In genomic region chr2:26840937-26841610, GRCh38 we compare ENCODE assay signal across 13 cellular contexts. TPM values are rescaled to one million over a fixed set of nuclear protein-coding genes. Genes with fewer than 3 reads are reported as not detected.
A peak's percentile ranks its signal among the peaks of the same experiment; 100 is the strongest.
DNase-seq lines count a peak whose midpoint lies in the region; ATAC-seq, FAIRE-seq and TF ChIP-seq lines count a peak whose summit lies in the region.
"Had no signal": no experiment of that assay in that cellular context is flagged by ENCODE, and none has a peak within 500 bp of the region (broad histone marks: within the 10 kb centered on the region; RNA-seq: fewer than 3 reads in every experiment).

No MANE protein-coding gene starts in this region.

- no peak overlapping the region for H3K4me3 Mint-ChIP-seq in stimulated activated naive CD8-positive, alpha-beta T cell treated with anti-CD3 and anti-CD28 coated beads, Interleukin-15, amount 100 ng/mL, for 72 hours
- H3K4me3 Mint-ChIP-seq: activated T-helper 1 cell treated with anti-CD3 and anti-CD28 coated beads, Interleukin-12 subunit alpha, Interleukin-12 subunit beta, Interleukin-2, Interleukin-4 antibody, amounts not matched to agents 30 ng/mL and 10 ng/mL and 1 ng/mL, durations not matched to agents 14 hours and 24 hours and 36 hours had no signal

- H3K27me3 Mint-ChIP-seq in stimulated activated naive CD8-positive, alpha-beta T cell treated with anti-CD3 and anti-CD28 coated beads, Interleukin-15, amount 100 ng/mL, for 72 hours: peaks cover 46% of the 10 kb centered on the region

- peak; percentile 23 for TF ChIP-seq CTCF in cardiac fibroblast (IDR thresholded peaks at IDR 0.05; ENCODE audit: low read depth, low read length)

- no peaks in the 10 kb centered on the region for H3K4me1 Mint-ChIP-seq in stimulated activated naive CD8-positive, alpha-beta T cell treated with anti-CD3 and anti-CD28 coated beads, Interleukin-15, amount 100 ng/mL, for 72 hours

- TF ChIP-seq POLR2A in GM12892 (IDR thresholded peaks at IDR 0.05; ENCODE audit: low read depth, low read length): no peak

- FAIRE-seq in GM12892 (lab: Jason Lieb, UNC): no peak

- no peak overlapping the region for H3K4me3 ChIP-seq in cardiac fibroblast (replicated peaks in 1 of 2; ENCODE audit: low read depth in 2 of 2, low read length in 2 of 2)
- H3K4me3 ChIP-seq: sigmoid colon had no signal

- no peaks in the 10 kb centered on the region for H3K9me3 Mint-ChIP-seq in stimulated activated naive CD8-positive, alpha-beta T cell treated with anti-CD3 and anti-CD28 coated beads, Interleukin-15, amount 100 ng/mL, for 72 hours
- H3K9me3 Mint-ChIP-seq: activated T-helper 1 cell treated with anti-CD3 and anti-CD28 coated beads, Interleukin-12 subunit alpha, Interleukin-12 subunit beta, Interleukin-2, Interleukin-4 antibody, amounts not matched to agents 30 ng/mL and 10 ng/mL and 1 ng/mL, durations not matched to agents 14 hours and 24 hours and 36 hours had no signal

- no peak overlapping the region for H3K27ac Mint-ChIP-seq in stimulated activated naive CD8-positive, alpha-beta T cell treated with anti-CD3 and anti-CD28 coated beads, Interleukin-15, amount 100 ng/mL, for 72 hours
- H3K27ac Mint-ChIP-seq: activated T-helper 1 cell treated with anti-CD3 and anti-CD28 coated beads, Interleukin-12 subunit alpha, Interleukin-12 subunit beta, Interleukin-2, Interleukin-4 antibody, amounts not matched to agents 30 ng/mL and 10 ng/mL and 1 ng/mL, durations not matched to agents 14 hours and 24 hours and 36 hours had no signal

- ATAC-seq in stimulated activated naive CD8-positive, alpha-beta T cell treated with anti-CD3 and anti-CD28 coated beads, Interleukin-15, amount 100 ng/mL, for 72 hours: peak; percentile 67
- no peak for ATAC-seq in stimulated activated naive CD8-positive, alpha-beta T cell treated with anti-CD3 and anti-CD28 coated beads, Interleukin-15, Interleukin-2, amounts not matched to agents 100 U/mL and 50 U/mL, for 24 hours
- ATAC-seq in HG03342 (IDR thresholded peaks at IDR 0.05; ENCODE audit: unreplicated experiment) (no peak), GM19463 (IDR thresholded peaks at IDR 0.05; ENCODE audit: unreplicated experiment) (no peak)

- no peak for DNase-seq in stimulated activated naive CD8-positive, alpha-beta T cell treated with anti-CD3 and anti-CD28 coated beads, Interleukin-15, amount 100 ng/mL, for 72 hours
- DNase-seq in stimulated activated naive CD8-positive, alpha-beta T cell treated with anti-CD3 and anti-CD28 coated beads, Interleukin-15, Interleukin-2, amounts not matched to agents 100 U/mL and 50 U/mL, for 24 hours: no peak
- DNase-seq in NCI-H1694 treated with DMSO at 0.1 percent for 48 hours (lab: John Stamatoyannopoulos, UW) (peak; percentile 24), cardiac fibroblast (ENCODE audit: low read depth in 2 of 2) (peak in 1 of 2 donors; percentile 10), GM12892 (ENCODE audit: insufficient read length) (no peak)
- no peak for DNase-seq in activated T-cell treated with anti-CD3 and anti-CD28 coated beads, Interleukin-2, amount 50 U/mL, for 48 hours
- DNase-seq: DND-41, HCEC 1CT, sigmoid colon, T1000 had no signal

RNA-seq across cellular contexts. Expression of gene DPYSL5, which starts 6.9 kb away (rescaled TPM):
- polyA plus RNA-seq in GM12892 (2012; ENCODE audit: missing spikeins): not detected

RNA-seq across cellular contexts. Expression of gene CENPA, which starts 55.2 kb away (rescaled TPM):
- polyA plus RNA-seq in GM12892 (2012; ENCODE audit: missing spikeins): 17.0 TPM
